ENCODE assay signal across 1 cellular context in the genomic region with DNA sequence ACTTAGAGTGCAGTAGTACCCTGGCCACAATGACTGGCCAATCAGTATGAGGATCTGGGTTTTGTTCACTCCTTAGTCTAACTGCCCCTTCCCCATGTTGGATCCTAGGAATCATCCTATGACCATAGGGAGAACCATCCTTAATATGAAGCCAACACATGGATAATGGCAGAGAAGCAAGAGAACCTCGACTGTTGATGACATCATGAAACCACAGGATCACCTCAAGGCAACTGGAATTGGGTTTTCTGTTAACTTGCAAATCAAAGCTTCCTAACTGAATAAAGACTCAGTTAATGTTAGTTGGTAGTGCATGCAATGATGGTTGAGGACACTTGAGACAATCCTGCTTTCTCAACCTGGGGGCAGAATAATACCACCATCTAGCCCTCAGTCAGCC.
TF ChIP-seq lines count a peak whose summit lies in the region.

No MANE protein-coding gene starts in this region.

TF ChIP-seq in GM23338, 12 proteins besides CTCF, POLR2A, EP300 and RAD21 (continued from another document):
- TF ChIP-seq EZH2 (IDR thresholded peaks at IDR 0.05; ENCODE audit: low read depth, unreplicated experiment): no peak
- no peak for TF ChIP-seq REST (IDR thresholded peaks at IDR 0.05; ENCODE audit: unreplicated experiment)
- TF ChIP-seq STAT1 (IDR thresholded peaks at IDR 0.05; ENCODE audit: unreplicated experiment): no peak
